ENCODE assay signal across 22 cellular contexts in genomic region chr9:353077-353476, GRCh38.
"Had no signal": no experiment of that assay in that cellular context is flagged by ENCODE, and none has a peak within 500 bp of the region (broad histone marks: within the 10 kb centered on the region; RNA-seq: fewer than 3 reads in every experiment).

No MANE protein-coding gene starts in this region.

- H3K4me1 ChIP-seq: psoas muscle, right lobe of liver had no signal

- H3K27me3 ChIP-seq: body of pancreas, right lobe of liver had no signal

- H3K27me3 Mint-ChIP-seq: T-cell had no signal

- H3K36me3 ChIP-seq: right lobe of liver, thoracic aorta had no signal

- ATAC-seq: body of pancreas, left ventricle myocardium superior, psoas muscle, right lobe of liver, T-cell had no signal

- H3K4me3 Mint-ChIP-seq: nephron progenitor cell, T-cell had no signal

- H3K4me3 ChIP-seq: body of pancreas, coronary artery, psoas muscle, right lobe of liver, SK-N-MC, thoracic aorta had no signal

- DNase-seq: activated CD4-positive, CD25-positive, alpha-beta regulatory T cell treated with anti-CD3 and anti-CD28 coated beads, Interleukin-2, amount 50 U/mL, for 72 hours; activated CD8-positive, alpha-beta memory T cell treated with anti-CD3 and anti-CD28 coated beads for 24 hours; activated effector memory CD4-positive, alpha-beta T cell treated with Interleukin-2 at 50 U/mL for 16 hours; activated naive CD4-positive, alpha-beta T cell treated with anti-CD3 and anti-CD28 coated beads, Interleukin-2, amount 50 U/mL, for 16 hours; amygdala; central memory CD4-positive, alpha-beta T cell; effector CD4-positive, alpha-beta T cell; foreskin fibroblast; hypothalamus; kidney glomerular epithelial cell; left ventricle myocardium superior; mesenchymal stem cell; nephron progenitor cell; occipital lobe; psoas muscle; right lobe of liver; T-cell; T1000 had no signal

- H3K27ac ChIP-seq: body of pancreas, psoas muscle, right lobe of liver, SK-N-MC, thoracic aorta had no signal

- H3K9me3 ChIP-seq: body of pancreas, psoas muscle, right lobe of liver, thoracic aorta had no signal

- H3K9me3 Mint-ChIP-seq: nephron progenitor cell, T-cell had no signal

- H3K27ac Mint-ChIP-seq: nephron progenitor cell had no signal
